Comparison of ENCODE assay signal across 11 cellular contexts in genomic region chr6:35948725-35949124, GRCh38. TPM values are rescaled to one million over a fixed set of nuclear protein-coding genes. Genes with fewer than 3 reads are reported as not detected.
DNase-seq lines count a peak whose midpoint lies in the region; ATAC-seq, FAIRE-seq and TF ChIP-seq lines count a peak whose summit lies in the region.
"Had no signal": no experiment of that assay in that cellular context is flagged by ENCODE, and none has a peak within 500 bp of the region (broad histone marks: within the 10 kb centered on the region; RNA-seq: fewer than 3 reads in every experiment).

No MANE protein-coding gene starts in this region.

- TF ChIP-seq RAD21 in HepG2 (CRISPR knock-in tag; IDR thresholded peaks at IDR 0.05) = no peak

- no peaks in the 10 kb centered on the region for H4K20me1 ChIP-seq in MM.1S (ENCODE audit: insufficient read depth, low read length)
- H4K20me1 ChIP-seq in HepG2 (ENCODE audit: insufficient read depth, low read length) = no peaks in the 10 kb centered on the region

- H3K4me2 ChIP-seq in MM.1S (ENCODE audit: low read depth, low read length) (no peak overlapping the region), HepG2 (ENCODE audit: low read depth, low read length) (no peak overlapping the region)

- peaks cover 14% of the 10 kb centered on the region for H3K4me1 Mint-ChIP-seq in activated CD4-positive, alpha-beta memory T cell treated with anti-CD3 and anti-CD28 coated beads for 36 hours (ENCODE audit: low read depth)

- H2AFZ ChIP-seq in MM.1S (ENCODE audit: low read length) = no peak overlapping the region
- no peak overlapping the region for H2AFZ ChIP-seq in HepG2 (ENCODE audit: low read length)

- H3K4me1 ChIP-seq in MM.1S (ENCODE audit: low read length) (no peaks in the 10 kb centered on the region; the same call in 1 of the 2 replicates), HepG2 (ENCODE audit: insufficient read depth, low read length) (peaks cover 13% of the 10 kb centered on the region)

- H3K4me3 ChIP-seq in MM.1S (ENCODE audit: low read length) (no peak overlapping the region), WI38 (ENCODE audit: low read depth, low read length) (no peak overlapping the region), HepG2 (replicated peaks in 1 of 3; ENCODE audit: insufficient read depth in 1 of 3, low read depth in 2 of 3, low read length in 3 of 3) (no peak overlapping the region)
- H3K4me3 ChIP-seq: coronary artery had no signal

- peak; percentile 74 for ATAC-seq in HepG2

- BruUV-seq in HepG2 (replicated peaks; lab: Mats Ljungman, UMichigan) = no TSS peak

- H3K36me3 Mint-ChIP-seq in activated CD4-positive, alpha-beta memory T cell treated with anti-CD3 and anti-CD28 coated beads for 36 hours = no peaks in the 10 kb centered on the region

- WGBS in HepG2 (ENCODE audit: low lambda C conversion rate) = 33% methylated on average over 1 of the region's 1 CpG

- H3K79me2 ChIP-seq in MM.1S (ENCODE audit: low read length) = no peaks in the 10 kb centered on the region
- no peaks in the 10 kb centered on the region for H3K79me2 ChIP-seq in HepG2 (ENCODE audit: insufficient read depth, low read length)

- peak; percentile 53 for DNase-seq in ELR (ENCODE audit: low read depth)
- DNase-seq in MM.1S = peak; percentile 11
- DNase-seq in HepG2 (ENCODE audit: low spot score) = peak; percentile 38
- no peak for DNase-seq in activated CD4-positive, alpha-beta memory T cell treated with anti-CD3 and anti-CD28 coated beads for 36 hours
- DNase-seq in GM19239 (ENCODE audit: insufficient read length, low spot score) = no peak
- no peak for DNase-seq in AG08395 (ENCODE audit: low spot score)
- DNase-seq in NCI-H2107 (lab: John Stamatoyannopoulos, UW) = no peak
- DNase-seq: NCI-H2081 treated with DMSO at 0.1 percent for 48 hours; stimulated activated CD4-positive, alpha-beta T cell treated with anti-CD3 and anti-CD28 coated beads, Interleukin-2, amount 100 ng/mL, for 48 hours had no signal

- H3K9ac ChIP-seq in MM.1S (ENCODE audit: low read length) = no peak overlapping the region
- H3K9ac ChIP-seq in HepG2 (ENCODE audit: insufficient read depth, low read depth, low read length) = no peak overlapping the region

- TF ChIP-seq EP300 in HepG2 (IDR thresholded peaks at IDR 0.05; ENCODE audit: low read depth in 2 of 2, low read length in 2 of 2) (no peak), HepG2 (CRISPR knock-in tag; IDR thresholded peaks at IDR 0.05; ENCODE audit: borderline replicate concordance) (no peak)

- no peaks in the 10 kb centered on the region for H3K27me3 ChIP-seq in MM.1S (replicated peaks; ENCODE audit: insufficient read depth, low read length)
- H3K27me3 ChIP-seq in HepG2 (ENCODE audit: control insufficient read depth in 1 of 2, insufficient read depth in 2 of 2, low read length in 2 of 2) = no peaks in the 10 kb centered on the region

- CTCF ChIA-PET in HepG2 (lab: Yijun Ruan, JAX; ENCODE audit: low intra/inter-chr PET ratio, low total read pairs) = interaction anchor here (1.2 kb wide), 1 partner anchor 147 kb away, joined by 8 read pairs; no protein-coding TSS in a partner anchor
- CTCF ChIA-PET in activated CD4-positive, alpha-beta memory T cell treated with anti-CD3 and anti-CD28 coated beads for 36 hours (lab: Charles Lee) = no interaction called here

- H3K9me3 ChIP-seq in MM.1S (replicated peaks; ENCODE audit: insufficient read depth, low read length) (no peaks in the 10 kb centered on the region), HepG2 (ENCODE audit: low read length) (no peaks in the 10 kb centered on the region)

- intact Hi-C loops in HepG2 (cut with micrococcal nuclease; ENCODE audit: unreplicated experiment) = loop anchor here (10.0 kb wide), 1 partner anchor 76 kb away; the partner anchor contains the start of genes MAPK14 and SLC26A8
- intact Hi-C loops in activated CD4-positive, alpha-beta memory T cell treated with anti-CD3 and anti-CD28 coated beads for 36 hours (cut with micrococcal nuclease) = no loop called here

- peak; percentile 49 for FAIRE-seq in HepG2 (lab: Jason Lieb, UNC)
- FAIRE-seq in GM19239 (lab: Jason Lieb, UNC) = no peak

- no peak overlapping the region for H3K27ac ChIP-seq in MM.1S (ENCODE audit: low read length)
- no peak overlapping the region for H3K27ac ChIP-seq in HepG2 (ENCODE audit: extremely low read length, insufficient read depth, low read length)
- H3K27ac ChIP-seq: coronary artery had no signal

- no peak overlapping the region for H3K27ac Mint-ChIP-seq in activated CD4-positive, alpha-beta memory T cell treated with anti-CD3 and anti-CD28 coated beads for 36 hours

- H3K36me3 ChIP-seq in MM.1S (replicated peaks; ENCODE audit: insufficient read depth, low read length) (no peaks in the 10 kb centered on the region), HepG2 (replicated peaks in 1 of 2; ENCODE audit: control insufficient read depth in 1 of 2, insufficient read depth in 2 of 2, low read length in 2 of 2) (no peaks in the 10 kb centered on the region)

- POLR2A ChIA-PET in HepG2 (lab: Yijun Ruan, JAX) = no interaction called here
- POLR2A ChIA-PET in activated CD4-positive, alpha-beta memory T cell treated with anti-CD3 and anti-CD28 coated beads for 36 hours (lab: Charles Lee) = no interaction called here

- no peak for TF ChIP-seq POLR2A in HepG2 (IDR thresholded peaks at IDR 0.05; ENCODE audit: insufficient read depth in 1 of 2, low read depth in 2 of 2, low read length in 2 of 2)

- no peaks in the 10 kb centered on the region for H3K9me3 Mint-ChIP-seq in activated CD4-positive, alpha-beta memory T cell treated with anti-CD3 and anti-CD28 coated beads for 36 hours

- TF ChIP-seq CTCF in MM.1S (IDR thresholded peaks at IDR 0.05; ENCODE audit: low read length) (0 out of 2 replicates have a peak, but pooled peaks have one; percentile 10), WI38 (IDR thresholded peaks at IDR 0.05; ENCODE audit: low read depth, low read length) (peak; percentile 45; the same call in 1 of the 2 replicates), HepG2 (CRISPR knock-in tag; IDR thresholded peaks at IDR 0.05) (peak; percentile 47)

- no peaks in the 10 kb centered on the region for H3F3A ChIP-seq in MM.1S (ENCODE audit: insufficient read depth, low read length)

- in situ Hi-C loops in HepG2 (cut with HindIII; ENCODE audit: extremely low pct_ligation_motif_present, low pct_unique_long_range_greater_than_20kb) = no loop called here

- H3K9me2 ChIP-seq in MM.1S (replicated peaks; ENCODE audit: insufficient read depth, low read length) = no peaks in the 10 kb centered on the region

- H3K27me3 Mint-ChIP-seq in activated CD4-positive, alpha-beta memory T cell treated with anti-CD3 and anti-CD28 coated beads for 36 hours = no peaks in the 10 kb centered on the region

- H3K4me3 Mint-ChIP-seq in activated CD4-positive, alpha-beta memory T cell treated with anti-CD3 and anti-CD28 coated beads for 36 hours = no peak overlapping the region

TF ChIP-seq in HepG2, 621 proteins besides CTCF, POLR2A, EP300 and RAD21:
- no peak for TF ChIP-seq RFX1 (IDR thresholded peaks at IDR 0.05)
- peak; percentile 74; the same call in 1 of the 2 replicates for TF ChIP-seq ZNF264 (CRISPR knock-in tag; IDR thresholded peaks at IDR 0.05)
- no peak for TF ChIP-seq RCOR2 (CRISPR knock-in tag; IDR thresholded peaks at IDR 0.05)
- TF ChIP-seq HNRNPK (IDR thresholded peaks at IDR 0.05; ENCODE audit: low read depth, low read length, poor library complexity, severe bottlenecking) = no peak
- no peak for TF ChIP-seq KLF13 (CRISPR knock-in tag; IDR thresholded peaks at IDR 0.05)
- peak; percentile 65 for TF ChIP-seq STAG1 (CRISPR knock-in tag; IDR thresholded peaks at IDR 0.05)
- TF ChIP-seq SMC3 (IDR thresholded peaks at IDR 0.05; ENCODE audit: low read length) = peak; percentile 41; the same call in 1 of the 2 replicates

RNA-seq across cellular contexts. Expression of gene SRPK1, which starts 27.8 kb away (rescaled TPM):
- 142 and 184 TPM in 2 replicates for total RNA-seq in HepG2 (2016; rRNA removed; fragmentation: Illumina TruSeq; extraction: Trizol)
- 27.0 and 30.7 TPM in 2 replicates for total RNA-seq in HepG2 (2016; cell fraction: cytosol; rRNA removed; fragmentation: Illumina TruSeq; extraction: Trizol; ENCODE audit: low read depth)
- total RNA-seq in HepG2 (2016; cell fraction: insoluble cytoplasmic fraction; rRNA removed; fragmentation: Illumina TruSeq; extraction: Trizol) = 139 and 172 TPM in 2 replicates
- 53.8 and 63.2 TPM in 2 replicates for total RNA-seq in HepG2 (2016; cell fraction: membrane; rRNA removed; fragmentation: Illumina TruSeq; extraction: Trizol)
- 163 and 181 TPM in 2 replicates for total RNA-seq in HepG2 (2016; cell fraction: nucleus; rRNA removed; fragmentation: Illumina TruSeq; extraction: Trizol)
- polyA plus RNA-seq in HepG2 (2011; rRNA removed) = 50.6 and 56.4 TPM in 2 replicates
- polyA plus RNA-seq in HepG2 (2011; cell fraction: cytosol; rRNA removed) = 22.5 and 36.0 TPM in 2 replicates
- 66.5 and 79.9 TPM in 2 replicates for polyA plus RNA-seq in HepG2 (2011; cell fraction: nucleus; rRNA removed)
- 57.5 and 57.8 TPM in 2 replicates for polyA plus RNA-seq in HepG2 (2012)
- 7.4 and 8.0 TPM in 2 replicates for polyA plus RNA-seq in HepG2 (2016; cell fraction: cytosol; fragmentation: Illumina TruSeq; extraction: Trizol; ENCODE audit: low read depth)
- 125 and 129 TPM in 2 replicates for polyA plus RNA-seq in HepG2 (2016; cell fraction: insoluble cytoplasmic fraction; fragmentation: Illumina TruSeq; extraction: Trizol; ENCODE audit: low read depth)
- polyA plus RNA-seq in HepG2 (2016; cell fraction: membrane; fragmentation: Illumina TruSeq; extraction: Trizol; ENCODE audit: low read depth) = 21.8 and 23.6 TPM in 2 replicates
- 173 and 179 TPM in 2 replicates for polyA plus RNA-seq in HepG2 (2016; cell fraction: nucleus; fragmentation: Illumina TruSeq; extraction: Trizol; ENCODE audit: insufficient read depth, low read depth)
- polyA minus RNA-seq in HepG2 (2011; rRNA and poly(A)+ RNA removed; ENCODE audit: low replicate concordance) = 76.8 and 87.1 TPM in 2 replicates
- 63.8 and 80.5 TPM in 2 replicates for polyA minus RNA-seq in HepG2 (2011; cell fraction: cytosol; rRNA and poly(A)+ RNA removed)
- polyA minus RNA-seq in HepG2 (2011; cell fraction: nucleus; rRNA and poly(A)+ RNA removed) = 233 and 277 TPM in 2 replicates
- 100 to 1,000 TPM; 134 to 143 TPM for total RNA-seq in activated CD4-positive, alpha-beta memory T cell treated with anti-CD3 and anti-CD28 coated beads for 36 hours

Comparison
In these comparisons a context has a peak if more than half of its experiments do, and no peak if none do; other contexts are left out.
1. DNase-seq: peak in ELR (single experiment), MM.1S (single experiment) and HepG2 (single experiment); none in activated CD4-positive, alpha-beta memory T cell treated with anti-CD3 and anti-CD28 coated beads for 36 hours (single experiment), GM19239 (single experiment), AG08395 (single experiment) and NCI-H2107 (single experiment).
2. Peak in every context shown above with its lines, with median percentiles within 50 percentile points of each other: CTCF ChIP-seq.